In the genomic region with DNA sequence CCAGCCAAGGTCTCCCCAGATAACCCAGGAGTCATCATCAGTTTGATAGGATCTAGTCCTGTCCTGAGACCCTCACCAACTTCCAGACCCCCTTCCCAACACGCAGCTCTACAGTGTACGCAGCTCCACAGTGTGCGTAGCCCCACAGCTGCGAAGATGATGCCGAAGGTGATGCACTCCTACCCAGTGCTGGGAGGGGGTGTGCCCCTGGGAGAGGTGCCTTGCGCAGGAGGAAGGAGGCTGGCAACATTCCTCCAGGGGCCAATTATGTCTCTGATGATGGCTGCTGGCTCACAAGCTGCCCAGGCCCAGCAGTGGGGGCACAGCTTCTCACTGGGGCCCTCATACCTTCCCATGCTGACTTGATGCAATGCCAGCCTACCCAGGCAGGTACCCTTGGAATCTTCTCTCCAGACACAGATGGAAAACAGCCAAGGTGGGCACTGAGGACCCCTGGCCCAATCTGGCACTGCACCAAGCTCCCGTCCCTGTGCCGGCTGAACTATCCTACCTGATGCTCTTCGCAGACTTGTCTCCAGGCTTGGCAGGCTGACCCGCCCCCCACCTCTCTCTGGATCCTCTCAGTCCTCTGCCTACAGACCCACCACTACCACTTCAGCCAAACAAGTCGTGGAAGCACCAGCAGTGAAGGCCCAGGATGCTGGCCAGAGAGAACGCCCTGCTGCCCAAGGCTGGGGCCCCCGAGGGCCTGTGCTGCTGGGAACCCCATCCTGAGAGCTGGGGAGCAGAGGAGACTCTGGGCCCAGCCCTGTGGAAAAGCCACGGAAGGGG, we compare ENCODE assay signal across 6 cellular contexts. TPM values are rescaled to one million over a fixed set of nuclear protein-coding genes. Genes with fewer than 3 reads are reported as not detected.
DNase-seq lines count a peak whose midpoint lies in the region; ATAC-seq and TF ChIP-seq lines count a peak whose summit lies in the region.

No MANE protein-coding gene starts in this region.

- H3K36me3 Mint-ChIP-seq in activated T-cell treated with anti-CD3 and anti-CD28 coated beads, Interleukin-2, amount 50 U/mL, for 24 hours (ENCODE audit: low read depth) = peaks cover 47% of the 10 kb centered on the region

- peaks cover 20% of the 10 kb centered on the region for H3K4me1 Mint-ChIP-seq in activated T-cell treated with anti-CD3 and anti-CD28 coated beads, Interleukin-2, amount 50 U/mL, for 24 hours (ENCODE audit: low read depth)

- no peak for ATAC-seq in GM21825 (IDR thresholded peaks at IDR 0.05; ENCODE audit: unreplicated experiment)

- H3K4me2 ChIP-seq in BLaER1 = peak overlapping the region; percentile 95

- peak; percentile 45 for DNase-seq in activated T-cell treated with anti-CD3 and anti-CD28 coated beads, Interleukin-2, amount 50 U/mL, for 24 hours
- no peak for DNase-seq in amniotic stem cell (lab: John Stamatoyannopoulos, UW)
- no peak for DNase-seq in effector CD4-positive, alpha-beta T cell

- no peak for TF ChIP-seq RAD21 in liver (IDR thresholded peaks at IDR 0.05)

- no peaks in the 10 kb centered on the region for H3K9me3 Mint-ChIP-seq in activated T-cell treated with anti-CD3 and anti-CD28 coated beads, Interleukin-2, amount 50 U/mL, for 24 hours

- H3K27ac ChIP-seq in BLaER1 (peak overlapping the region; percentile 96), liver (ENCODE audit: low read depth in 1 of 2, low read length in 2 of 2) (peak overlapping the region; percentile 38 to 84)

- 72% methylated on average over 14 of the region's 14 CpGs for WGBS in liver

- peak overlapping the region; percentile 89 for H3K27ac Mint-ChIP-seq in activated T-cell treated with anti-CD3 and anti-CD28 coated beads, Interleukin-2, amount 50 U/mL, for 24 hours

- H3K4me3 Mint-ChIP-seq in activated T-cell treated with anti-CD3 and anti-CD28 coated beads, Interleukin-2, amount 50 U/mL, for 24 hours = peak overlapping the region; percentile 86

- H3K9me3 ChIP-seq in BLaER1 (peaks cover 36% of the 10 kb centered on the region), liver (ENCODE audit: control insufficient read depth in 4 of 4, low read length in 3 of 4) (no peaks in the 10 kb centered on the region)

- no peaks in the 10 kb centered on the region for H4K20me1 ChIP-seq in BLaER1

- H3K9ac ChIP-seq in BLaER1 (peak overlapping the region; percentile 97), liver (ENCODE audit: low read depth in 1 of 2, low read length in 2 of 2) (no peak overlapping the region)

- H3K27me3 Mint-ChIP-seq in activated T-cell treated with anti-CD3 and anti-CD28 coated beads, Interleukin-2, amount 50 U/mL, for 24 hours = no peaks in the 10 kb centered on the region

- no peak for TF ChIP-seq CTCF in liver (IDR thresholded peaks at IDR 0.05; ENCODE audit: low read depth, low read length, missing input control)

- peak overlapping the region; percentile 88 for H3K4me3 ChIP-seq in BLaER1
- H3K4me3 ChIP-seq in liver (ENCODE audit: low read depth in 1 of 3, low read length in 3 of 3) = peak overlapping the region in 2 of 3 donors; percentile 78 to 94

- peaks cover 30% of the 10 kb centered on the region for H3K4me1 ChIP-seq in BLaER1
- peaks cover 11 to 34% (median 27%) of the 10 kb centered on the region in 4 donors for H3K4me1 ChIP-seq in liver (ENCODE audit: control insufficient read depth in 4 of 4, insufficient read depth in 4 of 4, low read length in 3 of 4)

- H3K27me3 ChIP-seq in BLaER1 (no peaks in the 10 kb centered on the region), liver (ENCODE audit: control insufficient read depth in 4 of 4, insufficient read depth in 4 of 4, low read length in 3 of 4) (no peaks in the 10 kb centered on the region)

- peaks cover 41% of the 10 kb centered on the region for H3K36me3 ChIP-seq in BLaER1
- H3K36me3 ChIP-seq in liver (ENCODE audit: control insufficient read depth in 4 of 4, insufficient read depth in 3 of 4, low read depth in 1 of 4, low read length in 3 of 4) = peaks cover 7 to 26% (median 13%) of the 10 kb centered on the region in 4 donors

TF ChIP-seq in liver, 16 proteins besides CTCF, POLR2A, EP300 and RAD21:
- no peak for TF ChIP-seq HNF4A (conservative IDR thresholded peaks at IDR 0.05)
- no peak for TF ChIP-seq YY1 (IDR thresholded peaks at IDR 0.05)
- no peak for TF ChIP-seq RXRA (IDR thresholded peaks at IDR 0.05)
- no peak for TF ChIP-seq NR2F2 (IDR thresholded peaks at IDR 0.05)
- no peak for TF ChIP-seq ATF3 (IDR thresholded peaks at IDR 0.05)
- TF ChIP-seq FOXA1 (IDR thresholded peaks at IDR 0.05) = no peak
- TF ChIP-seq SP1 (IDR thresholded peaks at IDR 0.05) = no peak
- TF ChIP-seq HNF4G (IDR thresholded peaks at IDR 0.05) = no peak
- no peak for TF ChIP-seq FOXA2 (IDR thresholded peaks at IDR 0.05)
- TF ChIP-seq, protein P1, sequence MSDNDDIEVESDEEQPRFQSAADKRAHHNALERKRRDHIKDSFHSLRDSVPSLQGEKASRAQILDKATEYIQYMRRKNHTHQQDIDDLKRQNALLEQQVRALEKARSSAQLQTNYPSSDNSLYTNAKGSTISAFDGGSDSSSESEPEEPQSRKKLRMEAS (IDR thresholded peaks at IDR 0.05) = no peak

RNA-seq across cellular contexts. Expression of gene ZNF512B, which starts 1.4 kb away (rescaled TPM):
- 10 to 100 TPM in 1 of 2 donors, 1 to 10 TPM in 1; 9.2 to 11.8 TPM for total RNA-seq in liver
- polyA plus RNA-seq in liver = 10 to 100 TPM in 1 of 2 donors, 1 to 10 TPM in 1; 1.8 to 10.4 TPM

RNA-seq across cellular contexts. Expression of gene SAMD10, which starts 11.1 kb away (rescaled TPM):
- 1 to 10 TPM; 1.4 to 2.8 TPM for total RNA-seq in liver
- 1 to 10 TPM in 1 of 2 donors, under 1 TPM in 1; 0.74 to 3.4 TPM for polyA plus RNA-seq in liver

RNA-seq across cellular contexts. Expression of gene UCKL1, which starts 12.1 kb away (rescaled TPM):
- 10 to 100 TPM; 16.4 to 20.4 TPM for total RNA-seq in liver
- 10 to 100 TPM; 16.4 to 20.1 TPM for polyA plus RNA-seq in liver

RNA-seq across cellular contexts. Expression of gene PRPF6, which starts 12.6 kb away (rescaled TPM):
- total RNA-seq in liver = 10 to 100 TPM; 24.2 to 24.9 TPM
- 10 to 100 TPM; 16.3 to 22.0 TPM for polyA plus RNA-seq in liver
